ENCODE assay signal across 1 cellular context in the genomic region with DNA sequence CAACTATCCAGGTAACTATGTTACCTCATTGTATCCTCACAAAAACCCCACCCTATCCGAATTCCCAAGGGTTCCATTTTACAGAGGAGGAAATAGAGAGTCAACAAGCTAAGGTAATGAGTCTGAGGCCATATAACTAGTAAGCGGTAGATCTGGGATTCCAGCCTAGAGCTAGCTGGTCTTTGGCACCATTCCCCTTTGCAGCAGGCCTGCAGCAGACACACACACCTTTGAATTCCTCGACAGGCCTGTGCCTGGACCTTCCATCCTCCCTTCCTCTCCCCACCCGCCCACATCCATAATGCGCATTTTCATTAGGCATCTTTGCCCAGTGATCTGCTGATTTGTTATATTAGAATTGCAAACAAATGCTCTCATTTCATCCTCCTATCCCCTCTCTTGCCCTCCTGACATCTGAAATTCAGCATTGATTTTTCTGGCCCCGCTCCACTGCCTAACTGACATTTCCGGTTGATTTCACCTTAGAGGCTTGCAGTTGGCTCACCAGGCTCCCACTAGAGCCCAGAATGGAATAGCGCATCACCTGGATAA.
TF ChIP-seq lines count a peak whose summit lies in the region.

No MANE protein-coding gene starts in this region.

TF ChIP-seq in WTC11, 78 proteins besides CTCF, POLR2A, EP300 and RAD21 (continued from another document):
- TF ChIP-seq SOX15 (CRISPR knock-in tag; IDR thresholded peaks at IDR 0.05) (no peak), NFE2L1 (CRISPR knock-in tag; IDR thresholded peaks at IDR 0.05) (no peak), ZBTB21 (CRISPR knock-in tag; IDR thresholded peaks at IDR 0.05; ENCODE audit: borderline replicate concordance) (no peak), EMX1 (CRISPR knock-in tag; IDR thresholded peaks at IDR 0.05) (no peak), ZNF396 (CRISPR knock-in tag; IDR thresholded peaks at IDR 0.05; ENCODE audit: borderline replicate concordance) (no peak), ATF2 (CRISPR knock-in tag; IDR thresholded peaks at IDR 0.05; ENCODE audit: borderline replicate concordance, low read depth) (no peak), KAT7 (CRISPR knock-in tag; IDR thresholded peaks at IDR 0.05; ENCODE audit: borderline replicate concordance) (no peak)
- TF ChIP-seq, protein P1, sequence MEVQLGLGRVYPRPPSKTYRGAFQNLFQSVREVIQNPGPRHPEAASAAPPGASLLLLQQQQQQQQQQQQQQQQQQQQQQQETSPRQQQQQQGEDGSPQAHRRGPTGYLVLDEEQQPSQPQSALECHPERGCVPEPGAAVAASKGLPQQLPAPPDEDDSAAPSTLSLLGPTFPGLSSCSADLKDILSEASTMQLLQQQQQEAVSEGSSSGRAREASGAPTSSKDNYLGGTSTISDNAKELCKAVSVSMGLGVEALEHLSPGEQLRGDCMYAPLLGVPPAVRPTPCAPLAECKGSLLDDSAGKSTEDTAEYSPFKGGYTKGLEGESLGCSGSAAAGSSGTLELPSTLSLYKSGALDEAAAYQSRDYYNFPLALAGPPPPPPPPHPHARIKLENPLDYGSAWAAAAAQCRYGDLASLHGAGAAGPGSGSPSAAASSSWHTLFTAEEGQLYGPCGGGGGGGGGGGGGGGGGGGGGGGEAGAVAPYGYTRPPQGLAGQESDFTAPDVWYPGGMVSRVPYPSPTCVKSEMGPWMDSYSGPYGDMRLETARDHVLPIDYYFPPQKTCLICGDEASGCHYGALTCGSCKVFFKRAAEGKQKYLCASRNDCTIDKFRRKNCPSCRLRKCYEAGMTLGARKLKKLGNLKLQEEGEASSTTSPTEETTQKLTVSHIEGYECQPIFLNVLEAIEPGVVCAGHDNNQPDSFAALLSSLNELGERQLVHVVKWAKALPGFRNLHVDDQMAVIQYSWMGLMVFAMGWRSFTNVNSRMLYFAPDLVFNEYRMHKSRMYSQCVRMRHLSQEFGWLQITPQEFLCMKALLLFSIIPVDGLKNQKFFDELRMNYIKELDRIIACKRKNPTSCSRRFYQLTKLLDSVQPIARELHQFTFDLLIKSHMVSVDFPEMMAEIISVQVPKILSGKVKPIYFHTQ (CRISPR knock-in tag; IDR thresholded peaks at IDR 0.05): no peak
- TF ChIP-seq, protein P2, sequence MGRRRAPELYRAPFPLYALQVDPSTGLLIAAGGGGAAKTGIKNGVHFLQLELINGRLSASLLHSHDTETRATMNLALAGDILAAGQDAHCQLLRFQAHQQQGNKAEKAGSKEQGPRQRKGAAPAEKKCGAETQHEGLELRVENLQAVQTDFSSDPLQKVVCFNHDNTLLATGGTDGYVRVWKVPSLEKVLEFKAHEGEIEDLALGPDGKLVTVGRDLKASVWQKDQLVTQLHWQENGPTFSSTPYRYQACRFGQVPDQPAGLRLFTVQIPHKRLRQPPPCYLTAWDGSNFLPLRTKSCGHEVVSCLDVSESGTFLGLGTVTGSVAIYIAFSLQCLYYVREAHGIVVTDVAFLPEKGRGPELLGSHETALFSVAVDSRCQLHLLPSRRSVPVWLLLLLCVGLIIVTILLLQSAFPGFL (CRISPR knock-in tag; IDR thresholded peaks at IDR 0.05; ENCODE audit: borderline replicate concordance): no peak
- TF ChIP-seq, protein P3, sequence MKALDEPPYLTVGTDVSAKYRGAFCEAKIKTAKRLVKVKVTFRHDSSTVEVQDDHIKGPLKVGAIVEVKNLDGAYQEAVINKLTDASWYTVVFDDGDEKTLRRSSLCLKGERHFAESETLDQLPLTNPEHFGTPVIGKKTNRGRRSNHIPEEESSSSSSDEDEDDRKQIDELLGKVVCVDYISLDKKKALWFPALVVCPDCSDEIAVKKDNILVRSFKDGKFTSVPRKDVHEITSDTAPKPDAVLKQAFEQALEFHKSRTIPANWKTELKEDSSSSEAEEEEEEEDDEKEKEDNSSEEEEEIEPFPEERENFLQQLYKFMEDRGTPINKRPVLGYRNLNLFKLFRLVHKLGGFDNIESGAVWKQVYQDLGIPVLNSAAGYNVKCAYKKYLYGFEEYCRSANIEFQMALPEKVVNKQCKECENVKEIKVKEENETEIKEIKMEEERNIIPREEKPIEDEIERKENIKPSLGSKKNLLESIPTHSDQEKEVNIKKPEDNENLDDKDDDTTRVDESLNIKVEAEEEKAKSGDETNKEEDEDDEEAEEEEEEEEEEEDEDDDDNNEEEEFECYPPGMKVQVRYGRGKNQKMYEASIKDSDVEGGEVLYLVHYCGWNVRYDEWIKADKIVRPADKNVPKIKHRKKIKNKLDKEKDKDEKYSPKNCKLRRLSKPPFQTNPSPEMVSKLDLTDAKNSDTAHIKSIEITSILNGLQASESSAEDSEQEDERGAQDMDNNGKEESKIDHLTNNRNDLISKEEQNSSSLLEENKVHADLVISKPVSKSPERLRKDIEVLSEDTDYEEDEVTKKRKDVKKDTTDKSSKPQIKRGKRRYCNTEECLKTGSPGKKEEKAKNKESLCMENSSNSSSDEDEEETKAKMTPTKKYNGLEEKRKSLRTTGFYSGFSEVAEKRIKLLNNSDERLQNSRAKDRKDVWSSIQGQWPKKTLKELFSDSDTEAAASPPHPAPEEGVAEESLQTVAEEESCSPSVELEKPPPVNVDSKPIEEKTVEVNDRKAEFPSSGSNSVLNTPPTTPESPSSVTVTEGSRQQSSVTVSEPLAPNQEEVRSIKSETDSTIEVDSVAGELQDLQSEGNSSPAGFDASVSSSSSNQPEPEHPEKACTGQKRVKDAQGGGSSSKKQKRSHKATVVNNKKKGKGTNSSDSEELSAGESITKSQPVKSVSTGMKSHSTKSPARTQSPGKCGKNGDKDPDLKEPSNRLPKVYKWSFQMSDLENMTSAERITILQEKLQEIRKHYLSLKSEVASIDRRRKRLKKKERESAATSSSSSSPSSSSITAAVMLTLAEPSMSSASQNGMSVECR (CRISPR knock-in tag; IDR thresholded peaks at IDR 0.05; ENCODE audit: borderline replicate concordance): no peak
- TF ChIP-seq, protein P4, sequence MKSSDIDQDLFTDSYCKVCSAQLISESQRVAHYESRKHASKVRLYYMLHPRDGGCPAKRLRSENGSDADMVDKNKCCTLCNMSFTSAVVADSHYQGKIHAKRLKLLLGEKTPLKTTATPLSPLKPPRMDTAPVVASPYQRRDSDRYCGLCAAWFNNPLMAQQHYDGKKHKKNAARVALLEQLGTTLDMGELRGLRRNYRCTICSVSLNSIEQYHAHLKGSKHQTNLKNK (CRISPR knock-in tag; IDR thresholded peaks at IDR 0.05): no peak
